Comparison of ENCODE assay signal across 1 cellular context in the genomic region with DNA sequence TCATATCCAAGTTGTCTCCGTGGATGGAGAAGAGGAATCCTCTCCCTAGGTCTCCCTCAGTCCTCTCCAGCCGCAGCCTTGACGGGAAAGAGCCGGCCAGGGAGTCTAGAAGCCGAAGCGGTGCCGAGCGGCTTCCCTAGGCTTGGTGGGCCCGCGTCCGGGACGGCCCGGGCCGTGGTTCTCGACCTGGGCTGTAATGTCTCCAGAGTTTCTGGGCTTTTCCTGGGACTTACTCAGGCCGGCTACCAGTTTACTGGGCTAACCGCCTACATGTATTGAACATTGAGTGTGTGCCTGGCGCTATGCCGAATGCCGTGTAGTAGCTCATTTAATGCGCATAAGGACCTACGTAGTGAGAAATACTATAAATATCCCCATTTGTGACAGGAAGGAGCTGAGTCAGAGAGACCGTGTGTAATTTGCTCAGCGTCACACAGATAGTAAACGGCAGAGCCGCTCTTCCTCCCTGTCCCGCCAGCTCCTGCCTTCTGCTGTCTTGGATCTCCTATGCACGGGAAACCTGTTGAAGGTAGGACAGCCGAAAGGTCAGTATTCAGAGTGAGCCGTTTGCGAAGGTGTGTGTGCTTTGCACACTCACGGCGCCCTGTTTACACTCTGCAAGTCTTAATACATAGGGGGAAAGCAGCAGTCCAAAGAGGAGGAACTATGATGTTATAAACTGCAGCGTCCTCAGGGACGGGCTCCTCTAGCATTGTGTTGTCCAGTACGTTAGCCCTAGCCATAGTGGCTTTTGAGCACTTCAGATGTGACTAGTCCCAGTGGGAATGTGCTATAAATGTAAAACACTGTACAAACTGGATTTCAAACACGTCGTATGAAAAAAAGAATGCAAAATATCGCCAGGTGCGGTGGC.
TF ChIP-seq lines count a peak whose summit lies in the region.

No MANE protein-coding gene starts in this region.

TF ChIP-seq in GM12878, 131 proteins besides CTCF, POLR2A, EP300 and RAD21 (continued from another document and continues in another):
- no peak for TF ChIP-seq ZNF687 (IDR thresholded peaks at IDR 0.05)
- TF ChIP-seq ASH2L (IDR thresholded peaks at IDR 0.05; ENCODE audit: borderline replicate concordance, low read depth), result no peak
- TF ChIP-seq SREBF1 (IDR thresholded peaks at IDR 0.05; ENCODE audit: low read length), result no peak
- TF ChIP-seq KLF5 (IDR thresholded peaks at IDR 0.05; ENCODE audit: partially characterized antibody), result no peak
- no peak for TF ChIP-seq BRCA1 (IDR thresholded peaks at IDR 0.05; ENCODE audit: low read depth, low read length)
- no peak for TF ChIP-seq WRNIP1 (IDR thresholded peaks at IDR 0.05; ENCODE audit: borderline replicate concordance, low read depth, low read length)
- no peak for TF ChIP-seq NR2C1 (IDR thresholded peaks at IDR 0.05)
- no peak for TF ChIP-seq KAT2A (conservative IDR thresholded peaks at IDR 0.05; ENCODE audit: control insufficient read depth, low read depth, low read length)
- peak; percentile 2 for TF ChIP-seq SMAD1 (IDR thresholded peaks at IDR 0.05; ENCODE audit: low read depth, partially characterized antibody)
- no peak for TF ChIP-seq BMI1 (IDR thresholded peaks at IDR 0.05; ENCODE audit: borderline replicate concordance)
- TF ChIP-seq SMC3 (IDR thresholded peaks at IDR 0.05; ENCODE audit: borderline replicate concordance, low read length), result no peak
- no peak for TF ChIP-seq TCF7 (IDR thresholded peaks at IDR 0.05; ENCODE audit: borderline replicate concordance)
- TF ChIP-seq MTA3 (IDR thresholded peaks at IDR 0.05; ENCODE audit: borderline replicate concordance, low read length), result no peak; the same call in 1 of the 2 replicates
- no peak for TF ChIP-seq CBX3 (IDR thresholded peaks at IDR 0.05; ENCODE audit: borderline replicate concordance, low read depth)
- no peak for TF ChIP-seq STAT3 (IDR thresholded peaks at IDR 0.05; ENCODE audit: low read depth, low read length)
- no peak for TF ChIP-seq NRF1 (conservative IDR thresholded peaks at IDR 0.05; ENCODE audit: low read depth, low read length)
- peak; percentile 67 for TF ChIP-seq MEF2B (IDR thresholded peaks at IDR 0.05; ENCODE audit: partially characterized antibody, poor library complexity, severe bottlenecking)
- no peak for TF ChIP-seq CEBPZ (IDR thresholded peaks at IDR 0.05; ENCODE audit: low read depth, low read length)
- TF ChIP-seq JUNB (IDR thresholded peaks at IDR 0.05), result peak; percentile 24; the same call in 1 of the 2 replicates
- TF ChIP-seq ZNF384 (IDR thresholded peaks at IDR 0.05; ENCODE audit: borderline replicate concordance, low read depth, low read length), result no peak
- peak; percentile 44; the same call in 1 of the 2 replicates for TF ChIP-seq CREM (IDR thresholded peaks at IDR 0.05; ENCODE audit: low read depth)
- TF ChIP-seq EED (IDR thresholded peaks at IDR 0.05; ENCODE audit: low read depth), result peak; percentile 48
- TF ChIP-seq, protein P1, sequence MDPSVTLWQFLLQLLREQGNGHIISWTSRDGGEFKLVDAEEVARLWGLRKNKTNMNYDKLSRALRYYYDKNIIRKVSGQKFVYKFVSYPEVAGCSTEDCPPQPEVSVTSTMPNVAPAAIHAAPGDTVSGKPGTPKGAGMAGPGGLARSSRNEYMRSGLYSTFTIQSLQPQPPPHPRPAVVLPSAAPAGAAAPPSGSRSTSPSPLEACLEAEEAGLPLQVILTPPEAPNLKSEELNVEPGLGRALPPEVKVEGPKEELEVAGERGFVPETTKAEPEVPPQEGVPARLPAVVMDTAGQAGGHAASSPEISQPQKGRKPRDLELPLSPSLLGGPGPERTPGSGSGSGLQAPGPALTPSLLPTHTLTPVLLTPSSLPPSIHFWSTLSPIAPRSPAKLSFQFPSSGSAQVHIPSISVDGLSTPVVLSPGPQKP (IDR thresholded peaks at IDR 0.05; ENCODE audit: low read depth, low read length), result no peak
- no peak for TF ChIP-seq ZNF207 (IDR thresholded peaks at IDR 0.05; ENCODE audit: borderline replicate concordance)
- TF ChIP-seq PKNOX1 (IDR thresholded peaks at IDR 0.05), result no peak
- no peak for TF ChIP-seq PBX3 (IDR thresholded peaks at IDR 0.05; ENCODE audit: insufficient replicate concordance, low read depth, low read length)
- TF ChIP-seq, protein P2, sequence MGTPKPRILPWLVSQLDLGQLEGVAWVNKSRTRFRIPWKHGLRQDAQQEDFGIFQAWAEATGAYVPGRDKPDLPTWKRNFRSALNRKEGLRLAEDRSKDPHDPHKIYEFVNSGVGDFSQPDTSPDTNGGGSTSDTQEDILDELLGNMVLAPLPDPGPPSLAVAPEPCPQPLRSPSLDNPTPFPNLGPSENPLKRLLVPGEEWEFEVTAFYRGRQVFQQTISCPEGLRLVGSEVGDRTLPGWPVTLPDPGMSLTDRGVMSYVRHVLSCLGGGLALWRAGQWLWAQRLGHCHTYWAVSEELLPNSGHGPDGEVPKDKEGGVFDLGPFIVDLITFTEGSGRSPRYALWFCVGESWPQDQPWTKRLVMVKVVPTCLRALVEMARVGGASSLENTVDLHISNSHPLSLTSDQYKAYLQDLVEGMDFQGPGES (IDR thresholded peaks at IDR 0.05), result no peak
- TF ChIP-seq HDGF (IDR thresholded peaks at IDR 0.05), result no peak; the same call in 1 of the 2 replicates
- TF ChIP-seq BCL11A (IDR thresholded peaks at IDR 0.05; ENCODE audit: low read depth, low read length), result no peak
- no peak for TF ChIP-seq SUPT20H (IDR thresholded peaks at IDR 0.05; ENCODE audit: borderline replicate concordance, control insufficient read depth, low read depth, low read length)
- no peak for TF ChIP-seq KDM1A (IDR thresholded peaks at IDR 0.05; ENCODE audit: borderline replicate concordance)
- TF ChIP-seq, protein P3, sequence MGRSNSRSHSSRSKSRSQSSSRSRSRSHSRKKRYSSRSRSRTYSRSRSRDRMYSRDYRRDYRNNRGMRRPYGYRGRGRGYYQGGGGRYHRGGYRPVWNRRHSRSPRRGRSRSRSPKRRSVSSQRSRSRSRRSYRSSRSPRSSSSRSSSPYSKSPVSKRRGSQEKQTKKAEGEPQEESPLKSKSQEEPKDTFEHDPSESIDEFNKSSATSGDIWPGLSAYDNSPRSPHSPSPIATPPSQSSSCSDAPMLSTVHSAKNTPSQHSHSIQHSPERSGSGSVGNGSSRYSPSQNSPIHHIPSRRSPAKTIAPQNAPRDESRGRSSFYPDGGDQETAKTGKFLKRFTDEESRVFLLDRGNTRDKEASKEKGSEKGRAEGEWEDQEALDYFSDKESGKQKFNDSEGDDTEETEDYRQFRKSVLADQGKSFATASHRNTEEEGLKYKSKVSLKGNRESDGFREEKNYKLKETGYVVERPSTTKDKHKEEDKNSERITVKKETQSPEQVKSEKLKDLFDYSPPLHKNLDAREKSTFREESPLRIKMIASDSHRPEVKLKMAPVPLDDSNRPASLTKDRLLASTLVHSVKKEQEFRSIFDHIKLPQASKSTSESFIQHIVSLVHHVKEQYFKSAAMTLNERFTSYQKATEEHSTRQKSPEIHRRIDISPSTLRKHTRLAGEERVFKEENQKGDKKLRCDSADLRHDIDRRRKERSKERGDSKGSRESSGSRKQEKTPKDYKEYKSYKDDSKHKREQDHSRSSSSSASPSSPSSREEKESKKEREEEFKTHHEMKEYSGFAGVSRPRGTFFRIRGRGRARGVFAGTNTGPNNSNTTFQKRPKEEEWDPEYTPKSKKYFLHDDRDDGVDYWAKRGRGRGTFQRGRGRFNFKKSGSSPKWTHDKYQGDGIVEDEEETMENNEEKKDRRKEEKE (IDR thresholded peaks at IDR 0.05), result no peak
- 0 out of 2 replicates have a peak, but pooled peaks have one; percentile 53 for TF ChIP-seq NBN (IDR thresholded peaks at IDR 0.05)
- TF ChIP-seq RAD51 (IDR thresholded peaks at IDR 0.05), result no peak
- TF ChIP-seq POLR2AphosphoS2 (IDR thresholded peaks at IDR 0.05; ENCODE audit: low read depth, low read length), result no peak
- TF ChIP-seq RUNX3 (IDR thresholded peaks at IDR 0.05; ENCODE audit: low read length), result peak; percentile 24; the same call in 1 of the 2 replicates
- TF ChIP-seq TARDBP (IDR thresholded peaks at IDR 0.05; ENCODE audit: borderline replicate concordance), result no peak
- TF ChIP-seq SMARCA5 (IDR thresholded peaks at IDR 0.05), result peak; percentile 51; the same call in 1 of the 2 replicates
- TF ChIP-seq, protein P4, sequence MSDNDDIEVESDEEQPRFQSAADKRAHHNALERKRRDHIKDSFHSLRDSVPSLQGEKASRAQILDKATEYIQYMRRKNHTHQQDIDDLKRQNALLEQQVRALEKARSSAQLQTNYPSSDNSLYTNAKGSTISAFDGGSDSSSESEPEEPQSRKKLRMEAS (IDR thresholded peaks at IDR 0.05; ENCODE audit: low read depth, low read length), result no peak
- no peak for TF ChIP-seq NR2C2 (IDR thresholded peaks at IDR 0.05; ENCODE audit: borderline replicate concordance, control insufficient read depth, insufficient read length, low read depth)
- TF ChIP-seq BHLHE40 (IDR thresholded peaks at IDR 0.05; ENCODE audit: borderline replicate concordance in 1 of 2, low read depth in 2 of 2, low read length in 1 of 2), result no peak
- TF ChIP-seq ETV6 (conservative IDR thresholded peaks at IDR 0.05 in 1 of 2, IDR thresholded peaks at IDR 0.05 in 1 of 2; ENCODE audit: borderline replicate concordance in 1 of 2, low read depth in 1 of 2), result no peak
- TF ChIP-seq MXI1 (IDR thresholded peaks at IDR 0.05; ENCODE audit: low read depth, low read length), result no peak
- no peak for TF ChIP-seq CBX5 (IDR thresholded peaks at IDR 0.05; ENCODE audit: low read depth)
- no peak for TF ChIP-seq ZNF24 (IDR thresholded peaks at IDR 0.05)
- TF ChIP-seq CREB1 (IDR thresholded peaks at IDR 0.05; ENCODE audit: low read depth), result peak; percentile 87
- TF ChIP-seq TAF1 (IDR thresholded peaks at IDR 0.05; ENCODE audit: borderline replicate concordance, low read depth, low read length), result no peak
- no peak for TF ChIP-seq ESRRA (IDR thresholded peaks at IDR 0.05; ENCODE audit: low read length)
- no peak for TF ChIP-seq NFYA (IDR thresholded peaks at IDR 0.05; ENCODE audit: borderline replicate concordance, low read depth, low read length)
- no peak for TF ChIP-seq HDAC6 (IDR thresholded peaks at IDR 0.05; ENCODE audit: unreplicated experiment)
